ENCODE assay signal across 15 cellular contexts in the genomic region with DNA sequence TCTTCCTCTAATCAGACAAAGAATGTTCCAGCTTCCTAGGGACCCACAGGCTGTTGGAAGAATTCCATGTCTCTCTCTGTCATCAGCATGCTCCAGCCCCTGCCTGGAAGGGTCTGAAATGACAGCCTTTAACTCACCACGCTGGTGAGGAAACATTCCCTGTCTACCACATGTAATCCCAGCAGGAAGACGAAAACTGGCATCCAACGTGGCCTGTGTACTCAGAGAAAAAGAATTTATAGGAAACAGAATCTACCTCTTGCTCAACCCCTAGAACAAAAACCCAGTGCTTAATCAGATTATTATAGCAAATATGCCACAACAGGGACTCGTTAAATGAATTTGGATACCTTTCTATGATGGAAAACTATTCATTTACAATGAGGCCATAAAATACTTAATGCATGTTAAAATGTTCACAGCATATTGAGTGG.
DNase-seq lines count a peak whose midpoint lies in the region; FAIRE-seq and TF ChIP-seq lines count a peak whose summit lies in the region.
"Had no signal": no experiment of that assay in that cellular context is flagged by ENCODE, and none has a peak within 500 bp of the region (broad histone marks: within the 10 kb centered on the region; RNA-seq: fewer than 3 reads in every experiment).

No MANE protein-coding gene starts in this region.

- no peaks in the 10 kb centered on the region for H3K4me1 Mint-ChIP-seq in endothelial cell (ENCODE audit: unreplicated experiment)
- H3K4me1 Mint-ChIP-seq: activated CD4-positive, alpha-beta T cell treated with anti-CD3 and anti-CD28 coated beads, Interleukin-2, amount 10 ng/mL, durations not matched to agents 24 days and 14 days; memory B cell had no signal

- in situ Hi-C loops in mammary epithelial cell (cut with MboI; ENCODE audit: low sequenced_read_pairs in 2 of 2) = no loop called here

- intact Hi-C loops in mammary epithelial cell (cut with micrococcal nuclease) (no loop called here), cardiac septum (cut with DNase I) (no loop called here)

- DNase-seq in AG08395 (ENCODE audit: low spot score) (peak; percentile 91), HTR-8/SVneo (ENCODE audit: insufficient read length, low spot score) (peak; percentile 86), mammary epithelial cell (peak; percentile 55), endothelial cell (ENCODE audit: low spot score) (no peak), NCI-H748 (lab: John Stamatoyannopoulos, UW; ENCODE audit: unreplicated experiment) (no peak), cardiac septum (ENCODE audit: low spot score) (no peak)
- no peak for DNase-seq in stimulated activated CD4-positive, alpha-beta T cell treated with anti-CD3 and anti-CD28 coated beads, Interleukin-2, amount 100 ng/mL, for 48 hours
- DNase-seq: activated CD4-positive, alpha-beta T cell treated with anti-CD3 and anti-CD28 coated beads, Interleukin-2, amount 10 ng/mL, durations not matched to agents 24 days and 14 days; activated effector memory CD4-positive, alpha-beta T cell treated with anti-CD3 and anti-CD28 coated beads, Interleukin-2, amount 50 U/mL, for 16 hours; dorsolateral prefrontal cortex; NCI-H1417; psoas muscle had no signal

- H3K79me2 ChIP-seq in mammary epithelial cell (ENCODE audit: insufficient read depth, low read length) = no peaks in the 10 kb centered on the region

- H3K9ac ChIP-seq in mammary epithelial cell (ENCODE audit: insufficient read depth, low read length) = no peak overlapping the region

- no peaks in the 10 kb centered on the region for H3K36me3 ChIP-seq in mammary epithelial cell (ENCODE audit: insufficient read depth, low read length)
- no peaks in the 10 kb centered on the region for H3K36me3 ChIP-seq in mesodermal cell (ENCODE audit: control insufficient read depth, insufficient read depth, low read length)

- H3K4me3 Mint-ChIP-seq in endothelial cell (ENCODE audit: unreplicated experiment) = no peak overlapping the region
- H3K4me3 Mint-ChIP-seq: activated CD4-positive, alpha-beta T cell treated with anti-CD3 and anti-CD28 coated beads, Interleukin-2, amount 10 ng/mL, durations not matched to agents 24 days and 14 days; memory B cell had no signal

- no peaks in the 10 kb centered on the region for H3K36me3 Mint-ChIP-seq in endothelial cell (ENCODE audit: low read depth, unreplicated experiment)
- H3K36me3 Mint-ChIP-seq: memory B cell had no signal

- no peak for TF ChIP-seq CTCF in mammary epithelial cell (conservative IDR thresholded peaks at IDR 0.05 in 1 of 2, IDR thresholded peaks at IDR 0.05 in 1 of 2; ENCODE audit: extremely low read depth in 1 of 2, insufficient read depth in 1 of 2, low read depth in 1 of 2, low read length in 2 of 2)
- TF ChIP-seq CTCF in endothelial cell (IDR thresholded peaks at IDR 0.05; ENCODE audit: unreplicated experiment) = no peak

- H3K27ac ChIP-seq in mammary epithelial cell (ENCODE audit: insufficient read depth, low read depth, low read length) (no peak overlapping the region), mesodermal cell (ENCODE audit: low read depth, low read length, severe bottlenecking) (peak overlapping the region; percentile 77)
- H3K27ac ChIP-seq: C4-2B, dorsolateral prefrontal cortex, psoas muscle had no signal

- no peaks in the 10 kb centered on the region for H3K9me3 Mint-ChIP-seq in endothelial cell (ENCODE audit: unreplicated experiment)
- H3K9me3 Mint-ChIP-seq: activated CD4-positive, alpha-beta T cell treated with anti-CD3 and anti-CD28 coated beads, Interleukin-2, amount 10 ng/mL, durations not matched to agents 24 days and 14 days had no signal

- H4K20me1 ChIP-seq in mammary epithelial cell (ENCODE audit: insufficient read depth, low read length) = no peaks in the 10 kb centered on the region

- no peak overlapping the region for H3K27ac Mint-ChIP-seq in endothelial cell (ENCODE audit: unreplicated experiment)
- H3K27ac Mint-ChIP-seq: activated CD4-positive, alpha-beta T cell treated with anti-CD3 and anti-CD28 coated beads, Interleukin-2, amount 10 ng/mL, durations not matched to agents 24 days and 14 days; memory B cell had no signal

- H2AFZ ChIP-seq in mammary epithelial cell (ENCODE audit: low read depth, low read length) = no peak overlapping the region

- no peak overlapping the region for H3K4me2 ChIP-seq in mammary epithelial cell (ENCODE audit: insufficient read depth, low read depth, low read length)

- no TSS peak for BruUV-seq in mammary epithelial cell (replicated peaks; lab: Mats Ljungman, UMichigan)

- no peaks in the 10 kb centered on the region for H3K9me3 ChIP-seq in mammary epithelial cell (replicated peaks; ENCODE audit: insufficient read depth, low read length)
- H3K9me3 ChIP-seq in mesodermal cell (ENCODE audit: control insufficient read depth, low read length) = no peaks in the 10 kb centered on the region
- H3K9me3 ChIP-seq: psoas muscle had no signal

- CTCF ChIA-PET in mammary epithelial cell (lab: Charles Lee; ENCODE audit: low non-redundant PET) = no interaction called here

- no peaks in the 10 kb centered on the region for H3K27me3 ChIP-seq in mammary epithelial cell (ENCODE audit: insufficient read depth, low read length)

- H3K27me3 Mint-ChIP-seq in endothelial cell (ENCODE audit: unreplicated experiment) = peaks cover 3% of the 10 kb centered on the region

- peak; percentile 96 for FAIRE-seq in HTR-8/SVneo (lab: Jason Lieb, UNC)

- H3K4me3 ChIP-seq in mammary epithelial cell (replicated peaks in 1 of 3; ENCODE audit: insufficient read depth in 1 of 3, low read depth in 2 of 3, low read length in 3 of 3) (no peak overlapping the region), mesodermal cell (ENCODE audit: extremely low read depth, insufficient read depth, low read length, poor library complexity, severe bottlenecking) (no peak overlapping the region)
- H3K4me3 ChIP-seq: dorsolateral prefrontal cortex, psoas muscle had no signal

- 0% methylated on average over 4 of the region's 4 CpGs for WGBS in mammary epithelial cell (ENCODE audit: low coverage, missing lambda C conversion rate)
- 69% methylated on average over 3 of the region's 4 CpGs; no CpG with 5 or more reads in 1 of the 2 experiments for whole genome bisulfite sequencing in mesodermal cell (ENCODE audit: insufficient coverage in 2 of 2), 2 experiments

- dilution Hi-C loops in mammary epithelial cell (cut with HindIII; ENCODE audit: low sequenced_read_pairs) = no loop called here

- H3K4me1 ChIP-seq in mammary epithelial cell (ENCODE audit: insufficient read depth, low read length) (no peaks in the 10 kb centered on the region), mesodermal cell (ENCODE audit: control insufficient read depth, insufficient read depth, low read length, poor library complexity, severe bottlenecking) (peaks cover 10% of the 10 kb centered on the region)
- H3K4me1 ChIP-seq: psoas muscle had no signal

Comparison
In these comparisons a context has a peak if more than half of its experiments do, and no peak if none do; other contexts are left out.
1. DNase-seq: peak in AG08395 (single experiment), HTR-8/SVneo (single experiment) and mammary epithelial cell (single experiment); none in stimulated activated CD4-positive, alpha-beta T cell treated with anti-CD3 and anti-CD28 coated beads, Interleukin-2, amount 100 ng/mL, for 48 hours (0 of 2), endothelial cell (single experiment), NCI-H748 (single experiment) and cardiac septum (single experiment).